Comparison of ENCODE assay signal across 8 cellular contexts in genomic region chr12:109804820-109805761, GRCh38. TPM values are rescaled to one million over a fixed set of nuclear protein-coding genes. Genes with fewer than 3 reads are reported as not detected.
DNase-seq lines count a peak whose midpoint lies in the region; ATAC-seq and TF ChIP-seq lines count a peak whose summit lies in the region.

No MANE protein-coding gene starts in this region.

- H3K4me3 Mint-ChIP-seq in CD4-positive, alpha-beta memory T cell, result no peak overlapping the region
- no peak overlapping the region for H3K4me3 Mint-ChIP-seq in type B pancreatic cell

- peak overlapping the region; percentile 51 for H2AFZ ChIP-seq in parathyroid adenoma

- no peak for ATAC-seq in HG03469 (IDR thresholded peaks at IDR 0.05; ENCODE audit: unreplicated experiment)

- H3K9me3 Mint-ChIP-seq in CD4-positive, alpha-beta memory T cell, result no peaks in the 10 kb centered on the region
- no peaks in the 10 kb centered on the region for H3K9me3 Mint-ChIP-seq in type B pancreatic cell

- POLR2A ChIA-PET in CD4-positive, alpha-beta memory T cell (lab: Charles Lee; ENCODE audit: partially characterized antibody), result interaction anchor here (1.6 kb wide), 1 partner anchor 75 kb away, joined by 4 read pairs; the partner anchor contains the start of gene GLTP
- POLR2A ChIA-PET in RWPE1 (lab: Yijun Ruan, JAX; ENCODE audit: low non-redundant PET), result no interaction called here

- peaks cover 0 to 1% (median 0%) of the 10 kb centered on the region in 4 donors for H3K4me1 Mint-ChIP-seq in CD4-positive, alpha-beta memory T cell
- H3K4me1 Mint-ChIP-seq in type B pancreatic cell (ENCODE audit: unreplicated experiment), result no peaks in the 10 kb centered on the region

- peak; percentile 58 to 69 (median 61) for DNase-seq in CD4-positive, alpha-beta memory T cell
- DNase-seq in HK-2 (ENCODE audit: unreplicated experiment) (peak; percentile 51), RWPE1 (ENCODE audit: low spot score) (peak; percentile 82), glomerular visceral epithelial cell (ENCODE audit: extremely low spot score) (peak; percentile 49), type B pancreatic cell (ENCODE audit: extremely low spot score, unreplicated experiment) (peak; percentile 79)
- DNase-seq in activated naive CD4-positive, alpha-beta T cell treated with Interleukin-2 at 50 U/mL for 16 hours, result peak; percentile 73

- no peak overlapping the region for H3K27ac ChIP-seq in CD4-positive, alpha-beta memory T cell (ENCODE audit: low read depth, low read length)
- no peak overlapping the region for H3K27ac ChIP-seq in RWPE1
- no peak overlapping the region for H3K27ac ChIP-seq in parathyroid adenoma

- intact Hi-C loops in CD4-positive, alpha-beta memory T cell (cut with micrococcal nuclease), result loop anchor here (1.0 to 5.0 kb wide), 4 partner anchors 40 to 295 kb away; partner anchors contain the start of gene GLTP

- H3K4me3 ChIP-seq in CD4-positive, alpha-beta memory T cell (ENCODE audit: low read length in 2 of 2), result no peak overlapping the region
- no peak overlapping the region for H3K4me3 ChIP-seq in parathyroid adenoma (ENCODE audit: low read depth, low read length)

- TF ChIP-seq CTCF in RWPE1 (conservative IDR thresholded peaks at IDR 0.05; ENCODE audit: low read depth), result peak; percentile 94
- peak; percentile 97 for TF ChIP-seq CTCF in parathyroid adenoma (IDR thresholded peaks at IDR 0.05)
- peak; percentile 97 for TF ChIP-seq CTCF in type B pancreatic cell (conservative IDR thresholded peaks at IDR 0.05)

- H3K9ac ChIP-seq in parathyroid adenoma, result no peak overlapping the region

- no peaks in the 10 kb centered on the region for H3K9me3 ChIP-seq in CD4-positive, alpha-beta memory T cell (ENCODE audit: control insufficient read depth in 1 of 2, low read length in 2 of 2)
- H3K9me3 ChIP-seq in parathyroid adenoma (ENCODE audit: control insufficient read depth, low read length), result no peaks in the 10 kb centered on the region

- peaks cover 0 to 1% of the 10 kb centered on the region in 2 donors for H3K27me3 Mint-ChIP-seq in CD4-positive, alpha-beta memory T cell
- H3K27me3 Mint-ChIP-seq in type B pancreatic cell, result no peaks in the 10 kb centered on the region

- H3K27ac Mint-ChIP-seq in CD4-positive, alpha-beta memory T cell, result peak overlapping the region in 4 of 7 donors; percentile 17 to 65 (median 41)
- no peak overlapping the region for H3K27ac Mint-ChIP-seq in type B pancreatic cell

- no peaks in the 10 kb centered on the region for H3K79me2 ChIP-seq in parathyroid adenoma

- H3K4me2 ChIP-seq in parathyroid adenoma (ENCODE audit: low read length), result no peak overlapping the region

- CTCF ChIA-PET in CD4-positive, alpha-beta memory T cell (lab: Charles Lee; ENCODE audit: partially characterized antibody), result interaction anchor here (0.6 to 6.1 kb wide), 21 partner anchors 9 to 296 kb away, joined by 3 to 86 read pairs (median 5); partner anchors contain the start of gene GLTP
- CTCF ChIA-PET in RWPE1 (lab: Yijun Ruan, JAX), result interaction anchor here (0.6 to 5.9 kb wide), 13 partner anchors 12 to 147 kb away, joined by 3 to 61 read pairs (median 4); no protein-coding TSS in a partner anchor

- H3K36me3 Mint-ChIP-seq in CD4-positive, alpha-beta memory T cell, result no peaks in the 10 kb centered on the region
- no peaks in the 10 kb centered on the region for H3K36me3 Mint-ChIP-seq in type B pancreatic cell

- H3K27me3 ChIP-seq in CD4-positive, alpha-beta memory T cell (ENCODE audit: insufficient read depth, low read length), result no peaks in the 10 kb centered on the region
- no peaks in the 10 kb centered on the region for H3K27me3 ChIP-seq in parathyroid adenoma (ENCODE audit: control insufficient read depth, insufficient read depth, low read length)

- H3K36me3 ChIP-seq in CD4-positive, alpha-beta memory T cell (ENCODE audit: insufficient read depth, low read length), result no peaks in the 10 kb centered on the region
- H3K36me3 ChIP-seq in parathyroid adenoma (ENCODE audit: control insufficient read depth, insufficient read depth, low read length), result no peaks in the 10 kb centered on the region

- H3K4me1 ChIP-seq in CD4-positive, alpha-beta memory T cell (ENCODE audit: insufficient read depth, low read length), result no peaks in the 10 kb centered on the region
- no peaks in the 10 kb centered on the region for H3K4me1 ChIP-seq in parathyroid adenoma

RNA-seq across cellular contexts. Expression of gene TRPV4, which starts 28.1 kb away (rescaled TPM):
- under 1 TPM in 1 of 2 experiments, not detected in 1; 0.17 TPM for total RNA-seq in CD4-positive, alpha-beta memory T cell
- not detected for polyA plus RNA-seq in CD4-positive, alpha-beta memory T cell
- 2.1 and 3.1 TPM in 2 replicates for total RNA-seq in type B pancreatic cell (ENCODE audit: low replicate concordance)
